9 cellular contexts compared by ENCODE assay signal in the genomic region with DNA sequence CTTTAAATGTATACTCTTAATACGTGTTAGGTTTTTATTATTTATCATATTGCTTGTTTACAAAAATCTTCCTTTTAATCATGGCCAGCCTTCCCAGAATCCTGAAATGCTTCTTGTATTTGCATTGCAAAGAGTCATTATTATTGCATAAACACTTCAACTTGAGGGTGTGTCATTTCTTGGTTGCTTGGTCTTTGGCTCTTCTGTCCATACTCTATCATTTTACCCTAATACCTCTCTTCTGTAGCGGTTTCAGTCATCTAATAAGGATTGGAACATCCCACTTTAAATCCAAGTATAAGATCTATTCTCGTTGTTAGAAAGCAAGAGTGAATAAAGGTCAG.
DNase-seq lines count a peak whose midpoint lies in the region; ATAC-seq, FAIRE-seq and TF ChIP-seq lines count a peak whose summit lies in the region.
"Had no signal": no experiment of that assay in that cellular context is flagged by ENCODE, and none has a peak within 500 bp of the region (broad histone marks: within the 10 kb centered on the region; RNA-seq: fewer than 3 reads in every experiment).

No MANE protein-coding gene starts in this region.

- H3K9me3 ChIP-seq in heart left ventricle (no peaks in the 10 kb centered on the region), SU-DHL-6 (ENCODE audit: insufficient read depth, low read length) (no peaks in the 10 kb centered on the region), kidney (ENCODE audit: control insufficient read depth in 1 of 2, low read length in 2 of 2) (no peaks in the 10 kb centered on the region)

- H3K9me3 Mint-ChIP-seq in activated naive CD4-positive, alpha-beta T cell treated with anti-CD3 and anti-CD28 coated beads, Interleukin-2, amount 50 U/mL, for 72 hours, result no peaks in the 10 kb centered on the region

- no peaks in the 10 kb centered on the region for H3K36me3 Mint-ChIP-seq in activated naive CD4-positive, alpha-beta T cell treated with anti-CD3 and anti-CD28 coated beads, Interleukin-2, amount 50 U/mL, for 72 hours

- H3F3A ChIP-seq in SU-DHL-6 (ENCODE audit: insufficient read depth), result peaks cover 10% of the 10 kb centered on the region; the same call in 1 of the 2 replicates

- no peak for FAIRE-seq in kidney (lab: Jason Lieb, UNC)

- H3K27ac Mint-ChIP-seq in activated naive CD4-positive, alpha-beta T cell treated with anti-CD3 and anti-CD28 coated beads, Interleukin-2, amount 50 U/mL, for 72 hours, result no peak overlapping the region

- WGBS in heart left ventricle, 4 donors, result 27 to 44% (median 38%) methylated on average over 3 of the region's 3 CpGs
- 35% methylated on average over 3 of the region's 3 CpGs for WGBS in urinary bladder

- no peak for TF ChIP-seq POLR2A in heart left ventricle (IDR thresholded peaks at IDR 0.05)

- no peaks in the 10 kb centered on the region for H3K27me3 ChIP-seq in heart left ventricle
- H3K27me3 ChIP-seq in SU-DHL-6 (ENCODE audit: low read length), result no peaks in the 10 kb centered on the region

- intact Hi-C loops in heart left ventricle (cut with DNase I), result loop anchor here in 1 of 10 donors (5.0 kb wide), 1 partner anchor 602 kb away; no protein-coding TSS in a partner anchor
- intact Hi-C loops in cardiac septum (cut with DNase I), result no loop called here
- intact Hi-C loops in kidney (cut with DNase I), result no loop called here

- H2AFZ ChIP-seq in SU-DHL-6 (ENCODE audit: low read depth, low read length, severe bottlenecking), result no peak overlapping the region

- peaks cover 0 to 23% (median 5%) of the 10 kb centered on the region in 12 donors for H3K4me1 ChIP-seq in heart left ventricle
- H3K4me1 ChIP-seq in kidney (ENCODE audit: control insufficient read depth in 1 of 2, insufficient read depth in 1 of 2, low read depth in 1 of 2, low read length in 2 of 2), result peaks cover 0 to 4% of the 10 kb centered on the region in 2 donors
- H3K4me1 ChIP-seq in urinary bladder (ENCODE audit: insufficient read depth), result no peaks in the 10 kb centered on the region

- H3K9ac ChIP-seq in SU-DHL-6 (ENCODE audit: low read length), result peak overlapping the region; percentile 52; the same call in 1 of the 2 replicates
- peak overlapping the region in 1 of 2 donors; percentile 77 for H3K9ac ChIP-seq in kidney (ENCODE audit: low read length in 2 of 2)

- peak overlapping the region; percentile 81 for H3K4me2 ChIP-seq in SU-DHL-6 (ENCODE audit: low read depth, low read length, poor library complexity, severe bottlenecking)

- TF ChIP-seq CTCF in heart left ventricle (IDR thresholded peaks at IDR 0.05), result no peak
- TF ChIP-seq CTCF in SU-DHL-6 (IDR thresholded peaks at IDR 0.05; ENCODE audit: insufficient read depth, low read length, poor library complexity, severe bottlenecking), result no peak
- TF ChIP-seq CTCF in kidney (IDR thresholded peaks at IDR 0.05; ENCODE audit: borderline replicate concordance, extremely low read depth, insufficient read depth), result no peak

- DNase-seq in heart left ventricle (no peak), cardiac septum (ENCODE audit: low spot score) (no peak), kidney (no peak), DMS 273 (lab: John Stamatoyannopoulos, UW; ENCODE audit: unreplicated experiment) (no peak)
- DNase-seq in activated naive CD4-positive, alpha-beta T cell treated with anti-CD3 and anti-CD28 coated beads, Interleukin-2, amount 50 U/mL, for 72 hours (ENCODE audit: low spot score in 2 of 2), result no peak
- DNase-seq in activated CD4-positive, alpha-beta T cell treated with anti-CD3 and anti-CD28 coated beads for 48 hours, result no peak

- no peak for ATAC-seq in heart left ventricle
- no peak for ATAC-seq in activated naive CD4-positive, alpha-beta T cell treated with anti-CD3 and anti-CD28 coated beads, Interleukin-2, amount 50 U/mL, for 72 hours

- H3K4me3 ChIP-seq in heart left ventricle (peak overlapping the region in 10 of 12 donors; percentile 38 to 73 (median 54)), SU-DHL-6 (ENCODE audit: insufficient read depth, low read length, poor library complexity, severe bottlenecking) (peak overlapping the region; percentile 18), kidney (ENCODE audit: low read length in 2 of 2) (peak overlapping the region; percentile 82 to 88), urinary bladder (ENCODE audit: low read depth, low read length) (peak overlapping the region; percentile 45)

- H3K27ac ChIP-seq in heart left ventricle (peak overlapping the region in 8 of 12 donors; percentile 2 to 46 (median 30)), SU-DHL-6 (ENCODE audit: low read depth, low read length) (peak overlapping the region; percentile 17; the same call in 1 of the 2 replicates), kidney (ENCODE audit: low read depth in 2 of 2, low read length in 2 of 2) (peak overlapping the region in 1 of 2 donors; percentile 2), urinary bladder (ENCODE audit: low read depth) (no peak overlapping the region)
- H3K27ac ChIP-seq: C4-2B had no signal

- H3K36me3 ChIP-seq in heart left ventricle (no peaks in the 10 kb centered on the region), SU-DHL-6 (ENCODE audit: low read length) (no peaks in the 10 kb centered on the region), kidney (ENCODE audit: control insufficient read depth in 1 of 2, insufficient read depth in 2 of 2, low read length in 2 of 2) (no peaks in the 10 kb centered on the region), urinary bladder (ENCODE audit: insufficient read depth) (no peaks in the 10 kb centered on the region)

- H3K79me2 ChIP-seq in SU-DHL-6 (ENCODE audit: insufficient read depth, low read length), result no peaks in the 10 kb centered on the region

- no peaks in the 10 kb centered on the region for H4K20me1 ChIP-seq in SU-DHL-6 (ENCODE audit: low read depth, low read length)

- H3K9me2 ChIP-seq in SU-DHL-6 (replicated peaks; ENCODE audit: insufficient read depth, low read length), result no peaks in the 10 kb centered on the region

Comparison
In these comparisons a context has a peak if more than half of its experiments do, and no peak if none do; other contexts are left out.
1. H3K4me3 ChIP-seq: peak in every context shown above with its lines; median percentile 85 in kidney; 54 in heart left ventricle; 45 in urinary bladder; 18 in SU-DHL-6.